Comparison of ENCODE assay signal across 17 cellular contexts in genomic region chr7:111030358-111030735, GRCh38.
DNase-seq lines count a peak whose midpoint lies in the region; ATAC-seq and TF ChIP-seq lines count a peak whose summit lies in the region.
"Had no signal": no experiment of that assay in that cellular context is flagged by ENCODE, and none has a peak within 500 bp of the region (broad histone marks: within the 10 kb centered on the region; RNA-seq: fewer than 3 reads in every experiment).

No MANE protein-coding gene starts in this region.

- no peak overlapping the region for H2AFZ ChIP-seq in SK-N-SH (ENCODE audit: low read depth)

- no peaks in the 10 kb centered on the region for H3K9me2 ChIP-seq in SK-N-SH

- H3K27me3 ChIP-seq in SK-N-SH (ENCODE audit: insufficient read depth) (no peaks in the 10 kb centered on the region), lower lobe of right lung (ENCODE audit: low read depth) (no peaks in the 10 kb centered on the region)
- no peaks in the 10 kb centered on the region for H3K27me3 ChIP-seq in CD4-positive, alpha-beta T cell (ENCODE audit: control insufficient read depth, insufficient read depth, low read length)
- H3K27me3 ChIP-seq: BE2C, Peyer's patch, transverse colon had no signal

- H3K36me3 ChIP-seq in SK-N-SH (replicated peaks in 1 of 2; ENCODE audit: control insufficient read depth in 1 of 2, insufficient read depth in 2 of 2, low read length in 1 of 2), result no peaks in the 10 kb centered on the region
- no peaks in the 10 kb centered on the region for H3K36me3 ChIP-seq in lower lobe of right lung
- H3K36me3 ChIP-seq: BE2C, Peyer's patch, transverse colon had no signal

- no peak overlapping the region; the same call in 1 of the 2 replicates for H3K4me2 ChIP-seq in SK-N-SH

- no peaks in the 10 kb centered on the region for H3K27me3 Mint-ChIP-seq in CD4-positive, alpha-beta T cell
- H3K27me3 Mint-ChIP-seq in activated naive CD8-positive, alpha-beta T cell, result no peaks in the 10 kb centered on the region
- H3K27me3 Mint-ChIP-seq in glutamatergic neuron (ENCODE audit: unreplicated experiment), result no peaks in the 10 kb centered on the region
- H3K27me3 Mint-ChIP-seq: effector memory CD8-positive, alpha-beta T cell had no signal

- TF ChIP-seq CTCF in SK-N-SH (IDR thresholded peaks at IDR 0.05) (no peak), glutamatergic neuron (IDR thresholded peaks at IDR 0.05; ENCODE audit: partially characterized antibody, unreplicated experiment) (no peak), GM13976 (IDR thresholded peaks at IDR 0.05; ENCODE audit: borderline replicate concordance, control extremely low read depth, extremely low read depth, insufficient read depth, missing control alignments) (no peak), lower lobe of right lung (IDR thresholded peaks at IDR 0.05) (no peak)
- no peak for TF ChIP-seq CTCF in CD4-positive, alpha-beta T cell (IDR thresholded peaks at IDR 0.05)

- H3K9ac ChIP-seq in SK-N-SH, result no peak overlapping the region

- H4K20me1 ChIP-seq in SK-N-SH (ENCODE audit: insufficient read depth), result no peaks in the 10 kb centered on the region

- H3K27ac ChIP-seq in SK-N-SH (ENCODE audit: low read depth in 2 of 2, low read length in 1 of 2) (peak overlapping the region in 1 of 2 experiments; percentile 69; a peak in 3 of 4 replicates), lower lobe of right lung (no peak overlapping the region)
- no peak overlapping the region for H3K27ac ChIP-seq in CD4-positive, alpha-beta T cell (ENCODE audit: low read depth, low read length)
- H3K27ac ChIP-seq: 22Rv1, Peyer's patch, transverse colon had no signal

- H3K9me3 ChIP-seq in SK-N-SH (no peaks in the 10 kb centered on the region), lower lobe of right lung (no peaks in the 10 kb centered on the region)
- no peaks in the 10 kb centered on the region for H3K9me3 ChIP-seq in CD4-positive, alpha-beta T cell (ENCODE audit: control insufficient read depth, low read length)
- H3K9me3 ChIP-seq: BE2C, Peyer's patch, transverse colon had no signal

- intact Hi-C loops in CD4-positive, alpha-beta T cell (cut with DNase I, micrococcal nuclease), result no loop called here
- intact Hi-C loops in lower lobe of right lung (cut with DNase I), result no loop called here

- H3K36me3 Mint-ChIP-seq in CD4-positive, alpha-beta T cell (ENCODE audit: low read depth), result no peaks in the 10 kb centered on the region
- H3K36me3 Mint-ChIP-seq in activated naive CD8-positive, alpha-beta T cell, result peaks cover 3% of the 10 kb centered on the region
- no peaks in the 10 kb centered on the region for H3K36me3 Mint-ChIP-seq in glutamatergic neuron (ENCODE audit: unreplicated experiment)
- H3K36me3 Mint-ChIP-seq: immature natural killer cell had no signal

- CTCF ChIA-PET in SK-N-SH (lab: Yijun Ruan, JAX), result no interaction called here
- CTCF ChIA-PET in CD4-positive, alpha-beta T cell (lab: Charles Lee), result no interaction called here

- peaks cover 7 to 21% of the 10 kb centered on the region in 2 experiments; a peak in 3 of 4 replicates for H3K4me1 ChIP-seq in SK-N-SH (ENCODE audit: control insufficient read depth in 1 of 2, insufficient read depth in 2 of 2, low read depth in 1 of 2, low read length in 1 of 2)
- H3K4me1 ChIP-seq in lower lobe of right lung, result peaks cover 6% of the 10 kb centered on the region

- in situ Hi-C loops in GM13976 (cut with MboI; ENCODE audit: low sequenced_read_pairs, unreplicated experiment), result no loop called here

- no peaks in the 10 kb centered on the region for H3K79me2 ChIP-seq in SK-N-SH (ENCODE audit: insufficient read depth)

- TF ChIP-seq EP300 in SK-N-SH (IDR thresholded peaks at IDR 0.05; ENCODE audit: borderline replicate concordance in 1 of 2, low read depth in 1 of 2, low read length in 1 of 2), result no peak

- ATAC-seq in SK-N-SH treated with all-trans-retinoic acid at 6 μM for 48 hours, result peak; percentile 36
- ATAC-seq in CD4-positive, alpha-beta T cell (ENCODE audit: poor library complexity), result no peak
- no peak for ATAC-seq in GM18505 (IDR thresholded peaks at IDR 0.05; ENCODE audit: unreplicated experiment)
- ATAC-seq in lower lobe of right lung, result no peak
- ATAC-seq: effector memory CD8-positive, alpha-beta T cell had no signal

- H3K9me3 Mint-ChIP-seq in CD4-positive, alpha-beta T cell, result no peaks in the 10 kb centered on the region
- no peaks in the 10 kb centered on the region for H3K9me3 Mint-ChIP-seq in activated naive CD8-positive, alpha-beta T cell (ENCODE audit: low read depth)
- no peaks in the 10 kb centered on the region for H3K9me3 Mint-ChIP-seq in glutamatergic neuron (ENCODE audit: unreplicated experiment)
- H3K9me3 Mint-ChIP-seq: effector memory CD8-positive, alpha-beta T cell had no signal

- TF ChIP-seq RAD21 in SK-N-SH (IDR thresholded peaks at IDR 0.05; ENCODE audit: low read length), result no peak

- POLR2A ChIA-PET in SK-N-SH (lab: Yijun Ruan, JAX), result no interaction called here
- POLR2A ChIA-PET in CD4-positive, alpha-beta T cell (lab: Charles Lee), result interaction anchor here (1.8 to 3.9 kb wide), 3 partner anchors 17 to 53 kb away, joined by 8 to 32 read pairs (median 18); no protein-coding TSS in a partner anchor

- H3K4me3 ChIP-seq in SK-N-SH (ENCODE audit: low read depth in 2 of 2, low read length in 1 of 2), result no peak overlapping the region
- no peak overlapping the region for H3K4me3 ChIP-seq in lower lobe of right lung
- H3K4me3 ChIP-seq: Peyer's patch, transverse colon had no signal

- H3K27ac Mint-ChIP-seq in CD4-positive, alpha-beta T cell, result peak overlapping the region; percentile 82
- peak overlapping the region; percentile 99 for H3K27ac Mint-ChIP-seq in activated naive CD8-positive, alpha-beta T cell
- peak overlapping the region; percentile 45 for H3K27ac Mint-ChIP-seq in glutamatergic neuron (ENCODE audit: unreplicated experiment)
- H3K27ac Mint-ChIP-seq: immature natural killer cell had no signal

- TF ChIP-seq POLR2A in GM18505 (IDR thresholded peaks at IDR 0.05; ENCODE audit: borderline replicate concordance, extremely low read depth, insufficient read depth, insufficient read length), result no peak

- H3K4me1 Mint-ChIP-seq in CD4-positive, alpha-beta T cell (ENCODE audit: low read depth), result peaks cover 49% of the 10 kb centered on the region
- H3K4me1 Mint-ChIP-seq in activated naive CD8-positive, alpha-beta T cell (ENCODE audit: low read depth), result peaks cover 60% of the 10 kb centered on the region
- H3K4me1 Mint-ChIP-seq in glutamatergic neuron (ENCODE audit: low read depth, unreplicated experiment), result peaks cover 20% of the 10 kb centered on the region

- peaks cover 18% of the 10 kb centered on the region for H3F3A ChIP-seq in SK-N-SH (replicated peaks; ENCODE audit: insufficient read depth)

- DNase-seq in SK-N-SH (no peak), glutamatergic neuron (no peak), GM13976 (ENCODE audit: low spot score) (no peak), lower lobe of right lung (no peak)
- DNase-seq in CD4-positive, alpha-beta T cell, result no peak
- DNase-seq: activated CD4-positive, alpha-beta T cell treated with anti-CD3 and anti-CD28 coated beads for 1 hour; effector memory CD8-positive, alpha-beta T cell; immature natural killer cell; Karpas-422; Peyer's patch; retina had no signal

- H3K4me3 Mint-ChIP-seq in CD4-positive, alpha-beta T cell, result no peak overlapping the region
- peak overlapping the region; percentile 72 for H3K4me3 Mint-ChIP-seq in activated naive CD8-positive, alpha-beta T cell
- no peak overlapping the region for H3K4me3 Mint-ChIP-seq in glutamatergic neuron (ENCODE audit: unreplicated experiment)
- H3K4me3 Mint-ChIP-seq: effector memory CD8-positive, alpha-beta T cell; immature natural killer cell had no signal

TF ChIP-seq in SK-N-SH treated with all-trans-retinoic acid at 6 μM for 48 hours, 23 proteins besides CTCF, POLR2A, EP300 and RAD21 (continues in another document):
- no peak for TF ChIP-seq GLIS3 (CRISPR knock-in tag; IDR thresholded peaks at IDR 0.05)
- no peak for TF ChIP-seq RARB (CRISPR knock-in tag; IDR thresholded peaks at IDR 0.05)
- TF ChIP-seq, protein P1, sequence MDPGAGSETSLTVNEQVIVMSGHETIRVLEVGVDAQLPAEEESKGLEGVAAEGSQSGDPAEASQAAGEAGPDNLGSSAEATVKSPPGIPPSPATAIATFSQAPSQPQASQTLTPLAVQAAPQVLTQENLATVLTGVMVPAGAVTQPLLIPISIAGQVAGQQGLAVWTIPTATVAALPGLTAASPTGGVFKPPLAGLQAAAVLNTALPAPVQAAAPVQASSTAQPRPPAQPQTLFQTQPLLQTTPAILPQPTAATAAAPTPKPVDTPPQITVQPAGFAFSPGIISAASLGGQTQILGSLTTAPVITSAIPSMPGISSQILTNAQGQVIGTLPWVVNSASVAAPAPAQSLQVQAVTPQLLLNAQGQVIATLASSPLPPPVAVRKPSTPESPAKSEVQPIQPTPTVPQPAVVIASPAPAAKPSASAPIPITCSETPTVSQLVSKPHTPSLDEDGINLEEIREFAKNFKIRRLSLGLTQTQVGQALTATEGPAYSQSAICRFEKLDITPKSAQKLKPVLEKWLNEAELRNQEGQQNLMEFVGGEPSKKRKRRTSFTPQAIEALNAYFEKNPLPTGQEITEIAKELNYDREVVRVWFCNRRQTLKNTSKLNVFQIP (CRISPR knock-in tag; IDR thresholded peaks at IDR 0.05; ENCODE audit: borderline replicate concordance, low read depth), result no peak

TF ChIP-seq in SK-N-SH, 30 proteins besides CTCF, POLR2A, EP300 and RAD21 (continues in another document):
- TF ChIP-seq SIN3A (IDR thresholded peaks at IDR 0.05; ENCODE audit: borderline replicate concordance, low read depth, low read length) (no peak), TEAD4 (IDR thresholded peaks at IDR 0.05; ENCODE audit: borderline replicate concordance, insufficient read depth) (no peak), GATA2 (CRISPR knock-in tag; IDR thresholded peaks at IDR 0.05) (no peak), ELF1 (IDR thresholded peaks at IDR 0.05) (no peak)

Comparison
In these comparisons a context has a peak if more than half of its experiments do, and no peak if none do; other contexts are left out.
1. H3K27ac Mint-ChIP-seq: peak in every context shown above with its lines; median percentile 99 in activated naive CD8-positive, alpha-beta T cell; 82 in CD4-positive, alpha-beta T cell; 45 in glutamatergic neuron.